Comparison of ENCODE assay signal across 15 cellular contexts in genomic region chr3:192889694-192890093, GRCh38. TPM values are rescaled to one million over a fixed set of nuclear protein-coding genes. Genes with fewer than 3 reads are reported as not detected.
DNase-seq lines count a peak whose midpoint lies in the region; ATAC-seq and TF ChIP-seq lines count a peak whose summit lies in the region.
"Had no signal": no experiment of that assay in that cellular context is flagged by ENCODE, and none has a peak within 500 bp of the region (broad histone marks: within the 10 kb centered on the region; RNA-seq: fewer than 3 reads in every experiment).

No MANE protein-coding gene starts in this region.

- no peak overlapping the region for H4K5ac ChIP-seq in mesendoderm (ENCODE audit: low read length)

- no peaks in the 10 kb centered on the region for H3K36me3 ChIP-seq in HUES6 (ENCODE audit: control insufficient read depth, insufficient read depth, low read length)
- H3K36me3 ChIP-seq in brain microvascular endothelial cell (replicated peaks) = no peaks in the 10 kb centered on the region
- H3K36me3 ChIP-seq in mesendoderm (ENCODE audit: control insufficient read depth, insufficient read depth, low read length) = no peaks in the 10 kb centered on the region
- H3K36me3 ChIP-seq in right lobe of liver = no peaks in the 10 kb centered on the region
- H3K36me3 ChIP-seq: prostate gland, tibial artery had no signal

- ATAC-seq in HG02763 (IDR thresholded peaks at IDR 0.05; ENCODE audit: unreplicated experiment) (no peak), right lobe of liver (no peak), GM19397 (IDR thresholded peaks at IDR 0.05; ENCODE audit: unreplicated experiment) (no peak)

- H3K4me3 ChIP-seq in AG04450 (ENCODE audit: low read depth, low read length) (no peak overlapping the region), HUES6 (ENCODE audit: low read depth, low read length) (no peak overlapping the region), brain microvascular endothelial cell (ENCODE audit: low read depth, low read length) (no peak overlapping the region), mesendoderm (ENCODE audit: low read length) (no peak overlapping the region), right lobe of liver (no peak overlapping the region)
- H3K4me3 ChIP-seq: prostate gland, tibial artery had no signal

- H3K4me2 ChIP-seq in mesendoderm (ENCODE audit: low read length) = no peak overlapping the region

- peaks cover 78% of the 10 kb centered on the region for H3K4me1 ChIP-seq in HUES6 (ENCODE audit: control insufficient read depth, insufficient read depth, low read length)
- H3K4me1 ChIP-seq in mesendoderm (ENCODE audit: control insufficient read depth, low read depth, low read length) = peaks cover 7% of the 10 kb centered on the region
- no peaks in the 10 kb centered on the region for H3K4me1 ChIP-seq in right lobe of liver
- H3K4me1 ChIP-seq: prostate gland had no signal

- no peak overlapping the region for H4K8ac ChIP-seq in mesendoderm (ENCODE audit: low read depth, low read length)

- TF ChIP-seq CTCF in AG04450 (IDR thresholded peaks at IDR 0.05; ENCODE audit: low read depth, low read length) (no peak), brain microvascular endothelial cell (IDR thresholded peaks at IDR 0.05; ENCODE audit: low read depth, low read length, missing control alignments) (no peak), right lobe of liver (IDR thresholded peaks at IDR 0.05) (no peak)

- H3K18ac ChIP-seq in mesendoderm (ENCODE audit: low read length) = no peak overlapping the region

- no peak overlapping the region for H2BK5ac ChIP-seq in mesendoderm (ENCODE audit: low read length)

- H3K9me3 ChIP-seq in AG04450 (ENCODE audit: control insufficient read depth, insufficient read depth, low read length) (no peaks in the 10 kb centered on the region), HUES6 (ENCODE audit: control insufficient read depth, insufficient read depth, low read depth, low read length) (no peaks in the 10 kb centered on the region), right lobe of liver (no peaks in the 10 kb centered on the region)
- H3K9me3 ChIP-seq: prostate gland, tibial artery had no signal

- peak overlapping the region; percentile 85 for H2BK15ac ChIP-seq in mesendoderm (replicated peaks; ENCODE audit: low read depth)

- H3K79me1 ChIP-seq in mesendoderm (ENCODE audit: low read length) = peaks cover 11% of the 10 kb centered on the region

- no peak for TF ChIP-seq POLR2A in right lobe of liver (IDR thresholded peaks at IDR 0.05)

- H3K27ac ChIP-seq in AG04450 (ENCODE audit: low read depth, low read length) (peak overlapping the region; percentile 72), HUES6 (ENCODE audit: low read depth, low read length) (peak overlapping the region; percentile 77), brain microvascular endothelial cell (peak overlapping the region; percentile 94), mesendoderm (ENCODE audit: low read depth, low read length) (no peak overlapping the region), right lobe of liver (no peak overlapping the region)
- H3K27ac ChIP-seq: prostate gland had no signal

- peaks cover 40% of the 10 kb centered on the region for H3K79me2 ChIP-seq in mesendoderm (ENCODE audit: control insufficient read depth, insufficient read depth, low read length)

- CTCF ChIA-PET in AG04450 (lab: Charles Lee) = interaction anchor here (0.6 to 0.9 kb wide), 3 partner anchors 12 to 1245 kb away, joined by 5 read pairs; no protein-coding TSS in a partner anchor

- POLR2A ChIA-PET in AG04450 (lab: Yijun Ruan, JAX) = interaction anchor here (1.4 to 1.7 kb wide), 3 partner anchors 10 to 28 kb away, joined by 4 to 8 read pairs (median 5); partner anchors contain the start of gene MB21D2

- no CpG with 5 or more reads among the region's 3 CpGs for WGBS in mesendoderm (ENCODE audit: extremely low coverage, insufficient coverage, low lambda C conversion rate)
- WGBS in right lobe of liver (ENCODE audit: insufficient coverage, low coverage, low lambda C conversion rate, missing lambda C conversion rate) = 29% methylated on average over 3 of the region's 3 CpGs

- intact Hi-C loops in right lobe of liver (cut with DNase I) = no loop called here

- H3K23ac ChIP-seq in mesendoderm (ENCODE audit: low read length) = no peak overlapping the region

- no peak overlapping the region for H2AK5ac ChIP-seq in mesendoderm (ENCODE audit: low read length)

- no peak overlapping the region for H3K56ac ChIP-seq in mesendoderm (ENCODE audit: low read length)

- H3K4ac ChIP-seq in mesendoderm (ENCODE audit: low read depth, low read length) = no peak overlapping the region

- H3K27me3 ChIP-seq in AG04450 (ENCODE audit: control insufficient read depth, insufficient read depth, low read length) = no peaks in the 10 kb centered on the region
- no peaks in the 10 kb centered on the region for H3K27me3 ChIP-seq in HUES6 (ENCODE audit: control insufficient read depth, insufficient read depth, low read length)
- no peaks in the 10 kb centered on the region for H3K27me3 ChIP-seq in brain microvascular endothelial cell (replicated peaks)
- H3K27me3 ChIP-seq in mesendoderm (ENCODE audit: insufficient read depth, low read length, poor library complexity) = no peaks in the 10 kb centered on the region
- no peaks in the 10 kb centered on the region for H3K27me3 ChIP-seq in right lobe of liver
- H3K27me3 ChIP-seq: tibial artery had no signal

- H3K9ac ChIP-seq in HUES6 (ENCODE audit: low read length) (no peak overlapping the region), mesendoderm (ENCODE audit: low read length) (no peak overlapping the region)

- in situ Hi-C loops in brain microvascular endothelial cell (cut with HindIII; ENCODE audit: low pct_ligation_motif_present, low sequenced_read_pairs) = no loop called here

- DNase-seq in AG04450 (ENCODE audit: low read depth, low spot score) (no peak), brain microvascular endothelial cell (no peak), mesendoderm (no peak), NCI-H226 (no peak), right lobe of liver (no peak)
- DNase-seq: activated T-cell treated with anti-CD3 and anti-CD28 coated beads, Interleukin-2, amount 50 U/mL, for 48 hours; amygdala; DMS79; NCI-H2081; stimulated activated CD4-positive, alpha-beta T cell treated with anti-CD3 and anti-CD28 coated beads, Interleukin-1b, Interleukin-23, amount 100 ng/mL, for 48 hours; tibial artery had no signal

- no peak overlapping the region for H2BK120ac ChIP-seq in mesendoderm (ENCODE audit: low read depth, low read length)

RNA-seq across cellular contexts. Expression of gene MB21D2, which starts 28.0 kb away (rescaled TPM):
- 14.1 and 14.6 TPM in 2 replicates for polyA plus RNA-seq in AG04450 (2011; rRNA removed)
- polyA minus RNA-seq in AG04450 (2011; rRNA and poly(A)+ RNA removed) = 26.1 and 31.0 TPM in 2 replicates
- 19.5 TPM for polyA plus RNA-seq in mesendoderm (2013, experiment 1 of 2)
- polyA plus RNA-seq in mesendoderm (2013, experiment 2 of 2) = 19.5 TPM
- total RNA-seq in right lobe of liver = under 1 TPM in 5 of 6 experiments, not detected in 1; 0.15 to 0.86 (median 0.31) TPM

Comparison
In these comparisons a context has a peak if more than half of its experiments do, and no peak if none do; other contexts are left out.
1. H3K27ac ChIP-seq: peak in AG04450 (single experiment), HUES6 (single experiment) and brain microvascular endothelial cell (single experiment); none in mesendoderm (single experiment) and right lobe of liver (0 of 3).